8 cellular contexts compared by ENCODE assay signal in genomic region chr3:179347383-179348194, GRCh38. TPM values are rescaled to one million over a fixed set of nuclear protein-coding genes. Genes with fewer than 3 reads are reported as not detected.
DNase-seq lines count a peak whose midpoint lies in the region; ATAC-seq and TF ChIP-seq lines count a peak whose summit lies in the region.

MFN1 (plus strand) TSS chr3:179347709; CDS start chr3:179348852, 1,143 bp downstream.

- POLR2A ChIA-PET in activated naive CD8-positive, alpha-beta T cell treated with anti-CD3 and anti-CD28 coated beads, Interleukin-2, amount 10 ng/mL, durations not matched to agents 7 days and 5 days (lab: Charles Lee): interaction anchor here (0.6 to 1.5 kb wide), 9 partner anchors 14 to 1254 kb away, joined by 3 to 9 read pairs (median 4); partner anchors contain the start of genes ACTL6A, MRPL47, NDUFB5 and TTC14

- H3K9me3 Mint-ChIP-seq in activated naive CD8-positive, alpha-beta T cell treated with anti-CD3 and anti-CD28 coated beads, Interleukin-2, amount 10 ng/mL, durations not matched to agents 7 days and 5 days: no peaks in the 10 kb centered on the region
- H3K9me3 Mint-ChIP-seq in osteocyte (ENCODE audit: unreplicated experiment): no peaks in the 10 kb centered on the region

- peaks cover 12% of the 10 kb centered on the region for H3K4me1 ChIP-seq in thymus (ENCODE audit: control insufficient read depth, insufficient read depth, low read length)

- DNase-seq in NCI-H128 (lab: John Stamatoyannopoulos, UW; ENCODE audit: unreplicated experiment) (peak; percentile 93), head of caudate nucleus (peak; percentile 89 to 97 (median 94)), osteocyte (ENCODE audit: extremely low spot score, unreplicated experiment) (peak; percentile 95)
- peak; percentile 85 for DNase-seq in activated naive CD8-positive, alpha-beta T cell treated with anti-CD3 and anti-CD28 coated beads, Interleukin-2, amount 10 ng/mL, durations not matched to agents 7 days and 5 days

- intact Hi-C loops in head of caudate nucleus (cut with DNase I): loop anchor here (5.0 kb wide), 1 partner anchor 215 kb away; the partner anchor contains the start of gene ACTL6A

- H3K4me3 ChIP-seq in SU-DHL-6 (ENCODE audit: insufficient read depth, low read length, poor library complexity, severe bottlenecking): peak within 1 kb of the TSS; percentile 74
- peak within 1 kb of the TSS; percentile 93 for H3K4me3 ChIP-seq in thymus (ENCODE audit: low read length)

- H3K27me3 ChIP-seq in SU-DHL-6 (ENCODE audit: low read length): no peaks in the 10 kb centered on the region
- no peaks in the 10 kb centered on the region for H3K27me3 ChIP-seq in thymus (ENCODE audit: control insufficient read depth, insufficient read depth)

- no peaks in the 10 kb centered on the region for H4K20me1 ChIP-seq in SU-DHL-6 (ENCODE audit: low read depth, low read length)

- H3K27ac ChIP-seq in SU-DHL-6 (ENCODE audit: low read depth, low read length): peak within 1 kb of the TSS; percentile 54
- peak within 1 kb of the TSS; percentile 90 for H3K27ac ChIP-seq in thymus (ENCODE audit: low read depth)

- H3K9me3 ChIP-seq in SU-DHL-6 (ENCODE audit: insufficient read depth, low read length) (no peaks in the 10 kb centered on the region), thymus (ENCODE audit: control insufficient read depth) (no peaks in the 10 kb centered on the region)

- H3K9ac ChIP-seq in SU-DHL-6 (ENCODE audit: low read length): peak within 1 kb of the TSS; percentile 70

- TF ChIP-seq CTCF in SU-DHL-6 (IDR thresholded peaks at IDR 0.05; ENCODE audit: insufficient read depth, low read length, poor library complexity, severe bottlenecking): no peak
- TF ChIP-seq CTCF in osteocyte (IDR thresholded peaks at IDR 0.05): no peak

- peaks cover 30% of the 10 kb centered on the region; the same call in 1 of the 2 replicates for H3F3A ChIP-seq in SU-DHL-6 (ENCODE audit: insufficient read depth)

- peak within 1 kb of the TSS; percentile 91 for H3K4me3 Mint-ChIP-seq in activated naive CD8-positive, alpha-beta T cell treated with anti-CD3 and anti-CD28 coated beads, Interleukin-2, amount 10 ng/mL, durations not matched to agents 7 days and 5 days
- H3K4me3 Mint-ChIP-seq in osteocyte (ENCODE audit: unreplicated experiment): peak within 1 kb of the TSS; percentile 99

- H3K4me1 Mint-ChIP-seq in activated naive CD8-positive, alpha-beta T cell treated with anti-CD3 and anti-CD28 coated beads, Interleukin-2, amount 10 ng/mL, durations not matched to agents 7 days and 5 days: peaks cover 19% of the 10 kb centered on the region
- peaks cover 19% of the 10 kb centered on the region for H3K4me1 Mint-ChIP-seq in osteocyte (ENCODE audit: unreplicated experiment)

- under 1% methylated on average over 60 of the region's 60 CpGs for WGBS in thymus

- H3K27ac Mint-ChIP-seq in activated naive CD8-positive, alpha-beta T cell treated with anti-CD3 and anti-CD28 coated beads, Interleukin-2, amount 10 ng/mL, durations not matched to agents 7 days and 5 days: peak within 1 kb of the TSS; percentile 90
- peak within 1 kb of the TSS; percentile 98 for H3K27ac Mint-ChIP-seq in osteocyte (ENCODE audit: unreplicated experiment)

- H3K79me2 ChIP-seq in SU-DHL-6 (ENCODE audit: insufficient read depth, low read length): peaks cover 26% of the 10 kb centered on the region

- H2AFZ ChIP-seq in SU-DHL-6 (ENCODE audit: low read depth, low read length, severe bottlenecking): peak within 1 kb of the TSS; percentile 90

- peak; percentile 88 for TF ChIP-seq POLR2A in GM10847 (IDR thresholded peaks at IDR 0.05; ENCODE audit: extremely low read depth, insufficient read length)

- peaks cover 9% of the 10 kb centered on the region; the same call in 1 of the 2 replicates for H3K36me3 ChIP-seq in SU-DHL-6 (ENCODE audit: low read length)
- H3K36me3 ChIP-seq in thymus (ENCODE audit: control insufficient read depth, insufficient read depth): peaks cover 13% of the 10 kb centered on the region

- no peaks in the 10 kb centered on the region for H3K27me3 Mint-ChIP-seq in activated naive CD8-positive, alpha-beta T cell treated with anti-CD3 and anti-CD28 coated beads, Interleukin-2, amount 10 ng/mL, durations not matched to agents 7 days and 5 days
- no peaks in the 10 kb centered on the region for H3K27me3 Mint-ChIP-seq in osteocyte (ENCODE audit: unreplicated experiment)

- ATAC-seq in HG02678 (IDR thresholded peaks at IDR 0.05; ENCODE audit: unreplicated experiment): peak; percentile 94
- ATAC-seq in activated naive CD8-positive, alpha-beta T cell treated with anti-CD3 and anti-CD28 coated beads, Interleukin-2, amount 10 ng/mL, durations not matched to agents 7 days and 5 days (ENCODE audit: low read depth): peak; percentile 97

- H3K36me3 Mint-ChIP-seq in activated naive CD8-positive, alpha-beta T cell treated with anti-CD3 and anti-CD28 coated beads, Interleukin-2, amount 10 ng/mL, durations not matched to agents 7 days and 5 days: peaks cover 7% of the 10 kb centered on the region
- H3K36me3 Mint-ChIP-seq in osteocyte (ENCODE audit: unreplicated experiment): peaks cover 11% of the 10 kb centered on the region

- no peaks in the 10 kb centered on the region for H3K9me2 ChIP-seq in SU-DHL-6 (replicated peaks; ENCODE audit: insufficient read depth, low read length)

- peak within 1 kb of the TSS; percentile 78 for H3K4me2 ChIP-seq in SU-DHL-6 (ENCODE audit: low read depth, low read length, poor library complexity, severe bottlenecking)

RNA-seq across cellular contexts. Expression of gene MFN1, which starts in this region (rescaled TPM):
- 10 to 100 TPM; 32.9 to 39.0 TPM for total RNA-seq in activated naive CD8-positive, alpha-beta T cell treated with anti-CD3 and anti-CD28 coated beads, Interleukin-2, amount 10 ng/mL, durations not matched to agents 7 days and 5 days
- 56.9 and 60.4 TPM in 2 replicates for total RNA-seq in osteocyte
- 31.5 TPM for polyA plus RNA-seq in thymus

Comparison
In these comparisons a context has a peak if more than half of its experiments do, and no peak if none do; other contexts are left out.
1. Peak in every context shown above with its lines: DNase-seq, ATAC-seq, H3K4me3 ChIP-seq and H3K27ac ChIP-seq.